ENCODE assay signal across 8 cellular contexts in the genomic region with DNA sequence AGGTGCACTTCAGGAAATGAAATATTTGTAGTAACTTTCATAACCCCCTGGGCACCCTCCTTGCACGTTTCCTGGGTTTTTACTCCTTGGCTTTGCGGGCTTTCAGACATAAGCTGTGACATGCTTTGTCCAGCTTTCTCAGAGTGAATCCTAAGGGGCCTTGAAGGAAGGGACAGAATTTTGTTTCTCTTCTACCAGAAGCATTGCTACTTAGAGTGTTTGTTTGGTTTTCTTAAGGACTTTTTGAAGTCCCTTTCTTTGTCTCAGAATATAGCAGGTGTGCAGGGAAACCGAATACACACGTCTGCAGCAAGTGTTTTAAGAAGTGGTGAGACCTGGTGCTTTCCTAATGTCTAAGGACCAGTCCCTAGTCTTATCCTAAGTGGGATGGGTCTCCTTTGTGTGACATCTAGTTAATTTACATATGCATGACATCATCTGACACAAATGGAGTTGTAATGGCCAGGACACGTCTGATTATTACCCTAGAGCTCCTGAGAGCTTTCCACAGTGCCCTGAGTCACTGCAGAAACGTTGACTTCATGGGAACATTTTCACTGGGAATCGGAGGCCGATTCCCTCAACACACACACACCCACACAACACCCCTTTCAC. TPM values are rescaled to one million over a fixed set of nuclear protein-coding genes. Genes with fewer than 3 reads are reported as not detected.
DNase-seq lines count a peak whose midpoint lies in the region; ATAC-seq and TF ChIP-seq lines count a peak whose summit lies in the region.

No MANE protein-coding gene starts in this region.

- H3K36me3 ChIP-seq in HUES48 (ENCODE audit: control insufficient read depth, insufficient read depth, low read length) (no peaks in the 10 kb centered on the region), mesodermal cell (ENCODE audit: control insufficient read depth, insufficient read depth, low read length) (no peaks in the 10 kb centered on the region), urinary bladder (ENCODE audit: insufficient read depth) (no peaks in the 10 kb centered on the region)

- no peak overlapping the region for H3K27ac ChIP-seq in HUES48 (ENCODE audit: low read depth, low read length)
- H3K27ac ChIP-seq in coronary artery, result no peak overlapping the region
- no peak overlapping the region for H3K27ac ChIP-seq in mesodermal cell (ENCODE audit: low read depth, low read length, severe bottlenecking)
- no peak overlapping the region for H3K27ac ChIP-seq in urinary bladder (ENCODE audit: low read depth)

- ATAC-seq in GM19395 (IDR thresholded peaks at IDR 0.05; ENCODE audit: unreplicated experiment) (peak; percentile 38), GM18498 (IDR thresholded peaks at IDR 0.05; ENCODE audit: unreplicated experiment) (no peak)

- WGBS in mesodermal cell (ENCODE audit: insufficient coverage in 2 of 2), 2 experiments, result 29 to 36% methylated on average over 4 to 6 of the region's 8 CpGs
- WGBS in urinary bladder, result 36% methylated on average over 8 of the region's 8 CpGs

- peak overlapping the region; percentile 59 for H3K9ac ChIP-seq in HUES48 (ENCODE audit: low read depth, low read length)

- DNase-seq in coronary artery (ENCODE audit: low spot score) (no peak), NCI-H1436 (lab: John Stamatoyannopoulos, UW) (no peak), OCI-M2 (lab: John Stamatoyannopoulos, UW; ENCODE audit: unreplicated experiment) (no peak)

- H3K4me1 ChIP-seq in HUES48 (ENCODE audit: control insufficient read depth, insufficient read depth, low read length), result peaks cover 15% of the 10 kb centered on the region
- H3K4me1 ChIP-seq in mesodermal cell (ENCODE audit: control insufficient read depth, insufficient read depth, low read length, poor library complexity, severe bottlenecking), result no peaks in the 10 kb centered on the region
- H3K4me1 ChIP-seq in urinary bladder (ENCODE audit: insufficient read depth), result no peaks in the 10 kb centered on the region

- H3K9me3 ChIP-seq in HUES48 (ENCODE audit: control insufficient read depth, insufficient read depth, low read length), result no peaks in the 10 kb centered on the region
- no peaks in the 10 kb centered on the region for H3K9me3 ChIP-seq in mesodermal cell (ENCODE audit: control insufficient read depth, low read length)

- TF ChIP-seq CTCF in coronary artery (IDR thresholded peaks at IDR 0.05), result no peak

- peak overlapping the region; percentile 60 for H3K4me3 ChIP-seq in HUES48 (ENCODE audit: low read depth, low read length)
- H3K4me3 ChIP-seq in coronary artery, result peak overlapping the region; percentile 79
- H3K4me3 ChIP-seq in mesodermal cell (ENCODE audit: extremely low read depth, insufficient read depth, low read length, poor library complexity, severe bottlenecking), result peak overlapping the region; percentile 41
- peak overlapping the region; percentile 69 for H3K4me3 ChIP-seq in urinary bladder (ENCODE audit: low read depth, low read length)

- peaks cover 38% of the 10 kb centered on the region for H3K27me3 ChIP-seq in HUES48 (ENCODE audit: control insufficient read depth, insufficient read depth, low read length)

RNA-seq across cellular contexts. Expression of a gene that starts 1.3 kb away (rescaled TPM):
- 2.2 TPM for polyA plus RNA-seq in mesodermal cell (2013, experiment 1 of 2)
- 2.8 TPM for polyA plus RNA-seq in mesodermal cell (2013, experiment 2 of 2)
- 17.4 TPM for total RNA-seq in urinary bladder
- polyA plus RNA-seq in urinary bladder, result 16.1 TPM

RNA-seq across cellular contexts. Expression of a gene that starts 36.9 kb away (rescaled TPM):
- polyA plus RNA-seq in mesodermal cell (2013, experiment 1 of 2), result 0.11 TPM
- not detected for polyA plus RNA-seq in mesodermal cell (2013, experiment 2 of 2)
- 20.4 TPM for total RNA-seq in urinary bladder
- polyA plus RNA-seq in urinary bladder, result 4.7 TPM
